Comparison of ENCODE assay signal across 8 cellular contexts in the genomic region with DNA sequence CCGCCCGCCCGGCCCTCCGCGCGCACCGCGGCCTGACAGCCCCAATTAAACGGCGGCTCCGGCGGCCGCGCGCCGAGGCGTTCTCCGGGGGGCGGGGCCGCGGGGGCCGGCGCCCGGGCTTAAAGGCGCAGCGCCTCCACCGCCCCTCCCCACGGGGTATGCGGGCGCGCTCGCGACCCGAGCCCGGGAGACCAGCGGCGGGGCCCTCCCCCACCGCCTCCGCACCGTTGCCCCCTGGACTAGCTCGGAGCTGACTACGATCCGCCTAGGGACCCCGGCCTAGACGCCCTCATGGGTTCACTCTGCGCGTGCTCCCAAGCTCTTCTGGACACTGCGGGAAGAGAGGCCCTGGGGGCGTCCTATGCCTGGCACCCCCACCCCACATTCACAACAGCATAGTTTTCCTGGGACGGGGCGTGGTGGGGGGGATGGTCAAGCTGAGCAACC. TPM values are rescaled to one million over a fixed set of nuclear protein-coding genes. Genes with fewer than 3 reads are reported as not detected.
DNase-seq lines count a peak whose midpoint lies in the region; ATAC-seq, FAIRE-seq and TF ChIP-seq lines count a peak whose summit lies in the region.

A gene with protein sequence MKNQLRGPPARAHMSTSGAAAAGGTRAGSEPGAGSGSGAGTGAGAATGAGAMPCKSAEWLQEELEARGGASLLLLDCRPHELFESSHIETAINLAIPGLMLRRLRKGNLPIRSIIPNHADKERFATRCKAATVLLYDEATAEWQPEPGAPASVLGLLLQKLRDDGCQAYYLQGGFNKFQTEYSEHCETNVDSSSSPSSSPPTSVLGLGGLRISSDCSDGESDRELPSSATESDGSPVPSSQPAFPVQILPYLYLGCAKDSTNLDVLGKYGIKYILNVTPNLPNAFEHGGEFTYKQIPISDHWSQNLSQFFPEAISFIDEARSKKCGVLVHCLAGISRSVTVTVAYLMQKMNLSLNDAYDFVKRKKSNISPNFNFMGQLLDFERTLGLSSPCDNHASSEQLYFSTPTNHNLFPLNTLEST (minus strand): TSS at position 51 of the 447 bp plus-strand sequence. CDS start 205 bp downstream, outside the sequence.

- H3K27me3 Mint-ChIP-seq in activated naive CD4-positive, alpha-beta T cell treated with anti-CD3 and anti-CD28 coated beads, Interleukin-2, amount 50 U/mL, for 24 hours: no peaks in the 10 kb centered on the region

- peaks cover 9% of the 10 kb centered on the region for H3K36me3 Mint-ChIP-seq in activated naive CD4-positive, alpha-beta T cell treated with anti-CD3 and anti-CD28 coated beads, Interleukin-2, amount 50 U/mL, for 24 hours

- CTCF ChIA-PET in SK-N-SH (lab: Yijun Ruan, JAX): interaction anchor here (0.6 to 29.9 kb wide), 28 partner anchors 9 to 214 kb away, joined by 3 to 983 read pairs (median 5); partner anchors contain the start of genes ABHD14B and PCBP4

- peaks cover 51% of the 10 kb centered on the region for H3K79me2 ChIP-seq in SK-N-SH (ENCODE audit: insufficient read depth)

- TF ChIP-seq CTCF in BE2C (IDR thresholded peaks at IDR 0.05; ENCODE audit: low read depth, low read length): no peak
- TF ChIP-seq CTCF in SK-N-SH (IDR thresholded peaks at IDR 0.05): no peak
- TF ChIP-seq CTCF in pancreas (IDR thresholded peaks at IDR 0.05): no peak
- TF ChIP-seq CTCF in tibial nerve (IDR thresholded peaks at IDR 0.05): no peak

- H3K9ac ChIP-seq in HUES6 (ENCODE audit: low read length): peak within 1 kb of the TSS; percentile 66
- H3K9ac ChIP-seq in SK-N-SH: peak within 1 kb of the TSS; percentile 95

- WGBS in SK-N-SH (ENCODE audit: low lambda C conversion rate): 6% methylated on average over 6 of the region's 51 CpGs
- WGBS in pancreas, 2 donors: 0 to 1% methylated on average over 11 to 51 of the region's 51 CpGs
- 0% methylated on average over 13 to 19 of the region's 51 CpGs for WGBS in tibial nerve, 2 donors

- no peaks in the 10 kb centered on the region for H3K9me2 ChIP-seq in SK-N-SH

- H3K4me1 ChIP-seq in BE2C: peaks cover 15% of the 10 kb centered on the region
- peaks cover 22% of the 10 kb centered on the region for H3K4me1 ChIP-seq in HUES6 (ENCODE audit: control insufficient read depth, insufficient read depth, low read length)
- H3K4me1 ChIP-seq in SK-N-SH (ENCODE audit: control insufficient read depth in 1 of 2, insufficient read depth in 2 of 2, low read depth in 1 of 2, low read length in 1 of 2): peaks cover 17 to 71% of the 10 kb centered on the region in 2 experiments
- peaks cover 0 to 19% (median 3%) of the 10 kb centered on the region in 3 donors for H3K4me1 ChIP-seq in pancreas
- H3K4me1 ChIP-seq in tibial nerve: peaks cover 0 to 50% (median 39%) of the 10 kb centered on the region in 4 donors

- no peak for TF ChIP-seq POLR2A in tibial nerve (IDR thresholded peaks at IDR 0.05)

- ATAC-seq in GM19372 (IDR thresholded peaks at IDR 0.05; ENCODE audit: low read depth, unreplicated experiment) (peak; percentile 34), pancreas (peak; percentile 66 to 72 (median 68))

- FAIRE-seq in pancreas (lab: Jason Lieb, UNC): no peak

- intact Hi-C loops in head of caudate nucleus (cut with DNase I) (loop anchor here (5.0 kb wide), 1 partner anchor 66 kb away; no protein-coding TSS in a partner anchor), pancreas (cut with DNase I) (no loop called here)

- H3K9me3 ChIP-seq in BE2C: no peaks in the 10 kb centered on the region
- no peaks in the 10 kb centered on the region for H3K9me3 ChIP-seq in HUES6 (ENCODE audit: control insufficient read depth, insufficient read depth, low read depth, low read length)
- H3K9me3 ChIP-seq in SK-N-SH: no peaks in the 10 kb centered on the region
- no peaks in the 10 kb centered on the region for H3K9me3 ChIP-seq in pancreas
- H3K9me3 ChIP-seq in tibial nerve: no peaks in the 10 kb centered on the region

- no peak within 1 kb of the TSS for H3K27ac ChIP-seq in HUES6 (ENCODE audit: low read depth, low read length)
- H3K27ac ChIP-seq in SK-N-SH (ENCODE audit: low read depth in 2 of 2, low read length in 1 of 2): peak within 1 kb of the TSS; percentile 88 to 93
- H3K27ac ChIP-seq in pancreas: peak within 1 kb of the TSS; percentile 70 to 90 (median 84)
- H3K27ac ChIP-seq in tibial nerve: peak within 1 kb of the TSS; percentile 88 to 99 (median 94)

- TF ChIP-seq EP300 in SK-N-SH (IDR thresholded peaks at IDR 0.05; ENCODE audit: borderline replicate concordance in 1 of 2, low read depth in 1 of 2, low read length in 1 of 2) (no peak), tibial nerve (IDR thresholded peaks at IDR 0.05) (no peak)

- H3K27ac Mint-ChIP-seq in activated naive CD4-positive, alpha-beta T cell treated with anti-CD3 and anti-CD28 coated beads, Interleukin-2, amount 50 U/mL, for 24 hours: peak within 1 kb of the TSS; percentile 89

- peaks cover 36% of the 10 kb centered on the region for H3K4me1 Mint-ChIP-seq in activated naive CD4-positive, alpha-beta T cell treated with anti-CD3 and anti-CD28 coated beads, Interleukin-2, amount 50 U/mL, for 24 hours

- no peak for TF ChIP-seq RAD21 in SK-N-SH (IDR thresholded peaks at IDR 0.05; ENCODE audit: low read length)

- peak within 1 kb of the TSS; percentile 91 for H2AFZ ChIP-seq in SK-N-SH (ENCODE audit: low read depth)

- H3K27me3 ChIP-seq in BE2C (no peaks in the 10 kb centered on the region), HUES6 (ENCODE audit: control insufficient read depth, insufficient read depth, low read length) (peaks cover 15% of the 10 kb centered on the region), SK-N-SH (ENCODE audit: insufficient read depth) (no peaks in the 10 kb centered on the region), pancreas (no peaks in the 10 kb centered on the region), tibial nerve (no peaks in the 10 kb centered on the region)

- H3K4me3 ChIP-seq in BE2C (ENCODE audit: low read depth, low read length) (peak within 1 kb of the TSS; percentile 86), HUES6 (ENCODE audit: low read depth, low read length) (peak within 1 kb of the TSS; percentile 77), SK-N-SH (ENCODE audit: low read depth in 2 of 2, low read length in 1 of 2) (peak within 1 kb of the TSS; percentile 94 to 100), pancreas (peak within 1 kb of the TSS; percentile 45 to 77 (median 56)), tibial nerve (peak within 1 kb of the TSS; percentile 47 to 97 (median 82))

- peak within 1 kb of the TSS; percentile 90 for H3K4me3 Mint-ChIP-seq in activated naive CD4-positive, alpha-beta T cell treated with anti-CD3 and anti-CD28 coated beads, Interleukin-2, amount 50 U/mL, for 24 hours

- H3F3A ChIP-seq in SK-N-SH (replicated peaks; ENCODE audit: insufficient read depth): peaks cover 18% of the 10 kb centered on the region

- H3K36me3 ChIP-seq in BE2C: peaks cover 26% of the 10 kb centered on the region
- peaks cover 15% of the 10 kb centered on the region for H3K36me3 ChIP-seq in HUES6 (ENCODE audit: control insufficient read depth, insufficient read depth, low read length)
- H3K36me3 ChIP-seq in SK-N-SH (replicated peaks in 1 of 2; ENCODE audit: control insufficient read depth in 1 of 2, insufficient read depth in 2 of 2, low read length in 1 of 2): peaks cover 5 to 21% of the 10 kb centered on the region in 2 experiments
- H3K36me3 ChIP-seq in pancreas: no peaks in the 10 kb centered on the region
- H3K36me3 ChIP-seq in tibial nerve: peaks cover 0 to 20% (median 0%) of the 10 kb centered on the region in 3 donors

- no peaks in the 10 kb centered on the region for H3K9me3 Mint-ChIP-seq in activated naive CD4-positive, alpha-beta T cell treated with anti-CD3 and anti-CD28 coated beads, Interleukin-2, amount 50 U/mL, for 24 hours

- peak within 1 kb of the TSS; percentile 91 for H3K4me2 ChIP-seq in SK-N-SH

- POLR2A ChIA-PET in SK-N-SH (lab: Yijun Ruan, JAX): interaction anchor here (0.6 to 6.5 kb wide), 19 partner anchors 9 to 98 kb away, joined by 3 to 86 read pairs (median 8); partner anchors contain the start of genes POC1A and RPL29

- DNase-seq in BE2C (peak; percentile 73), SK-N-SH (peak; percentile 88), head of caudate nucleus (peak in 40 of 42 donors; percentile 40 to 91 (median 80)), pancreas (peak in 5 of 6 donors; percentile 60 to 89 (median 67)), tibial nerve (ENCODE audit: low spot score in 2 of 2) (peak; percentile 38 to 58)

- no peaks in the 10 kb centered on the region for H4K20me1 ChIP-seq in SK-N-SH (ENCODE audit: insufficient read depth)

TF ChIP-seq in SK-N-SH, 30 proteins besides CTCF, POLR2A, EP300 and RAD21:
- no peak for TF ChIP-seq YY1 (IDR thresholded peaks at IDR 0.05; ENCODE audit: low read depth)
- no peak for TF ChIP-seq ELF1 (IDR thresholded peaks at IDR 0.05)
- peak; percentile 17; the same call in 1 of the 2 replicates for TF ChIP-seq PBX3 (IDR thresholded peaks at IDR 0.05)
- no peak for TF ChIP-seq NRF1 (IDR thresholded peaks at IDR 0.05; ENCODE audit: low read depth, low read length)
TF ChIP-seq in SK-N-SH: peak in this region for 1.

RNA-seq across cellular contexts. Expression of the gene that starts here (rescaled TPM):
- 56.0 TPM for polyA plus RNA-seq in BE2C (2012; ENCODE audit: insufficient read depth, insufficient read length, low read depth)
- polyA plus RNA-seq in SK-N-SH (2012; rRNA removed): 24.3 and 25.8 TPM in 2 replicates
- 13.1 and 20.1 TPM in 2 replicates for polyA plus RNA-seq in SK-N-SH (2012; cell fraction: cytosol; rRNA removed)
- 14.4 and 15.6 TPM in 2 replicates for polyA plus RNA-seq in SK-N-SH (2012; cell fraction: nucleus; rRNA removed)
- 1 to 10 TPM; 2.8 to 7.6 (median 4.6) TPM for total RNA-seq in pancreas
- 1 to 10 TPM; 2.6 to 6.2 TPM for polyA plus RNA-seq in pancreas
- total RNA-seq in tibial nerve: 10 to 100 TPM in 3 of 4 donors, 1 to 10 TPM in 1; 8.1 to 15.0 (median 11.5) TPM
